Comparison of ENCODE assay signal across 9 cellular contexts in the genomic region with DNA sequence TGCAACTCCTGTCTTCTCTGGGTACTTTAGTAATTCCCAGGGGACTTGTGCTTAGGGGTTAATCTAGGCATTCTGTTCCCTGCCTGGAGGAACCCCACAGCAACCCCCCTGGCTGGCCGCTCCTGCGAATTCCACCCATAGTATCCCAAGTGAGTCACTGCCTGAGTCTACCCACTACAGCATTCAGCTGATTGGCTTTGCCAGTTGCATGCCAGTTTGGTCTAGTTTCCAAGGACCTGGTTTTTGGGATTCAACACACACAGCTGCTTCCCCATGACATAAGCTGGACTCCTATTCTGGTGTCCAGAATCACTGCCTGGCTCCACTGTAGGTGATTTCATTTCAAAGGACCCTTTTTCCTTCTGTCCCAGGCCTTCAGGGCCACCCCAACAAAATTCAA. TPM values are rescaled to one million over a fixed set of nuclear protein-coding genes. Genes with fewer than 3 reads are reported as not detected.
DNase-seq lines count a peak whose midpoint lies in the region; ATAC-seq, FAIRE-seq and TF ChIP-seq lines count a peak whose summit lies in the region.
"Had no signal": no experiment of that assay in that cellular context is flagged by ENCODE, and none has a peak within 500 bp of the region (broad histone marks: within the 10 kb centered on the region; RNA-seq: fewer than 3 reads in every experiment).

No MANE protein-coding gene starts in this region.

- no peak for FAIRE-seq in H1 (lab: Jason Lieb, UNC)
- FAIRE-seq: endometrium had no signal

- TF ChIP-seq CTCF in A673 (conservative IDR thresholded peaks at IDR 0.05; ENCODE audit: low read depth, low read length) (no peak), H1 (IDR thresholded peaks at IDR 0.05; ENCODE audit: control extremely low read depth in 1 of 3, insufficient read depth in 1 of 3, low read depth in 1 of 3, low read length in 3 of 3) (no peak)

- peak; percentile 43 for DNase-seq in A673 (ENCODE audit: low spot score)
- peak; percentile 39 for DNase-seq in LoVo (ENCODE audit: low spot score)
- DNase-seq in H1 (ENCODE audit: low read depth in 1 of 2, low spot score in 2 of 2) = peak; percentile 13 to 40
- DNase-seq in midbrain (lab: John Stamatoyannopoulos, UW) = peak; percentile 45
- DNase-seq in AML-193 (lab: John Stamatoyannopoulos, UW) = no peak
- DNase-seq in T-helper 17 cell = no peak

- H2AFZ ChIP-seq in H1 (ENCODE audit: low read length) = no peak overlapping the region

- no peak overlapping the region for H2BK5ac ChIP-seq in H1 (ENCODE audit: low read depth, low read length)

- CTCF ChIA-PET in A673 (lab: Charles Lee) (no interaction called here), H1 (lab: Charles Lee; ENCODE audit: partially characterized antibody) (interaction anchor here (1.3 to 7.3 kb wide), 4 partner anchors 43 to 212 kb away, joined by 3 to 112 read pairs (median 4); a partner anchor contains a TSS)

- H3K79me1 ChIP-seq in H1 (ENCODE audit: low read depth, low read length) = no peaks in the 10 kb centered on the region

- no peak overlapping the region for H3K27ac Mint-ChIP-seq in T-helper 17 cell

- no peaks in the 10 kb centered on the region for H3K23me2 ChIP-seq in H1 (ENCODE audit: low read depth, low read length)

- H3K9me3 ChIP-seq in A673 (ENCODE audit: low read depth, low read length, poor library complexity, severe bottlenecking) (no peaks in the 10 kb centered on the region), H1 (ENCODE audit: insufficient read depth in 2 of 2, low read depth in 1 of 2, low read length in 1 of 2) (no peaks in the 10 kb centered on the region), T-helper 17 cell (ENCODE audit: control insufficient read depth, low read length, poor library complexity, severe bottlenecking) (no peaks in the 10 kb centered on the region)

- no peak overlapping the region for H3K14ac ChIP-seq in H1 (ENCODE audit: insufficient read length)

- no peak overlapping the region for H2BK12ac ChIP-seq in H1 (ENCODE audit: low read depth, low read length)

- H3K27me3 Mint-ChIP-seq in T-helper 17 cell = no peaks in the 10 kb centered on the region

- H3K36me3 ChIP-seq in A673 (ENCODE audit: insufficient read depth, low read length, poor library complexity, severe bottlenecking) (peaks cover 38% of the 10 kb centered on the region), H1 (ENCODE audit: control insufficient read depth in 2 of 4, insufficient read depth in 4 of 4, low read length in 3 of 4) (peaks cover 17 to 42% (median 33%) of the 10 kb centered on the region in 4 experiments)

- H3K4ac ChIP-seq in H1 (replicated peaks; ENCODE audit: insufficient read length, low read depth, low read length) = no peak overlapping the region

- H2BK20ac ChIP-seq in H1 (ENCODE audit: low read length) = no peak overlapping the region

- ATAC-seq in GM18907 (IDR thresholded peaks at IDR 0.05; ENCODE audit: unreplicated experiment) = no peak
- ATAC-seq in GM21786 (IDR thresholded peaks at IDR 0.05; ENCODE audit: unreplicated experiment) = no peak
- no peak for ATAC-seq in T-helper 17 cell

- H3K36me3 Mint-ChIP-seq in T-helper 17 cell (ENCODE audit: low read depth) = peaks cover 3% of the 10 kb centered on the region

- H4K91ac ChIP-seq in H1 (replicated peaks; ENCODE audit: insufficient read length, low read length) = no peak overlapping the region

- H3K4me1 Mint-ChIP-seq in T-helper 17 cell = peaks cover 13% of the 10 kb centered on the region

- no peaks in the 10 kb centered on the region for H3K79me2 ChIP-seq in H1 (ENCODE audit: control insufficient read depth in 1 of 2, insufficient read depth in 2 of 2, low read length in 2 of 2)

- H3K4me3 Mint-ChIP-seq in T-helper 17 cell = no peak overlapping the region

- H4K5ac ChIP-seq in H1 (ENCODE audit: insufficient read length, low read depth, low read length) = no peak overlapping the region

- H2BK120ac ChIP-seq in H1 (replicated peaks; ENCODE audit: low read depth, low read length) = no peak overlapping the region

- no peak overlapping the region for H4K8ac ChIP-seq in H1 (ENCODE audit: extremely low read depth, insufficient read depth, low read length)

- no peak overlapping the region for H3K23ac ChIP-seq in H1 (ENCODE audit: insufficient read length)

- H3K27me3 ChIP-seq in A673 (replicated peaks; ENCODE audit: insufficient read depth, low read depth, low read length, poor library complexity) (no peaks in the 10 kb centered on the region), H1 (replicated peaks in 1 of 4; ENCODE audit: control insufficient read depth in 3 of 4, extremely low read depth in 1 of 4, insufficient read depth in 3 of 4, low read length in 3 of 4) (no peaks in the 10 kb centered on the region)

- no TSS peak for BruUV-seq in A673 (replicated peaks; lab: Mats Ljungman, UMichigan)

- H3K4me1 ChIP-seq in A673 (ENCODE audit: insufficient read depth, low read length, poor library complexity, severe bottlenecking) (peaks cover 14% of the 10 kb centered on the region), H1 (replicated peaks in 1 of 4; ENCODE audit: control insufficient read depth in 3 of 4, insufficient read depth in 4 of 4, low read length in 3 of 4) (peaks cover 0 to 4% (median 0%) of the 10 kb centered on the region in 4 experiments; a peak in 1 of 7 replicates)

- H2AK5ac ChIP-seq in H1 (ENCODE audit: low read depth, low read length) = no peak overlapping the region

- TF ChIP-seq EP300 in H1 (IDR thresholded peaks at IDR 0.05; ENCODE audit: borderline replicate concordance in 1 of 2, low read depth in 2 of 2, low read length in 2 of 2) = no peak

- no peak overlapping the region for H3K4me2 ChIP-seq in H1 (ENCODE audit: insufficient read depth in 1 of 2, low read depth in 2 of 2, low read length in 2 of 2)

- H3K9ac ChIP-seq in H1 (replicated peaks in 1 of 4; ENCODE audit: extremely low read depth in 1 of 4, low read depth in 3 of 4, low read length in 3 of 4) = no peak overlapping the region

- TF ChIP-seq POLR2A in H1 (IDR thresholded peaks at IDR 0.05; ENCODE audit: control extremely low read depth in 1 of 2, low read depth in 2 of 2, low read length in 2 of 2) = no peak

- H3K27ac ChIP-seq in A673 (ENCODE audit: low read depth, low read length, poor library complexity, severe bottlenecking) (no peak overlapping the region), H1 (ENCODE audit: low read depth, low read length) (no peak overlapping the region)

- no peak overlapping the region for H3K18ac ChIP-seq in H1 (ENCODE audit: extremely low read depth, low read length)

- 88% methylated on average over 2 of the region's 2 CpGs; no CpG with 5 or more reads in 1 of the 2 experiments for WGBS in H1 (ENCODE audit: extremely low coverage in 1 of 2, insufficient coverage in 1 of 2, insufficient read length in 1 of 2, insufficient replicate concordance in 2 of 2, low coverage in 1 of 2, low lambda C conversion rate in 2 of 2, missing lambda C conversion rate in 1 of 2), 2 experiments

- no peak for TF ChIP-seq RAD21 in H1 (IDR thresholded peaks at IDR 0.05 in 1 of 2, conservative IDR thresholded peaks at IDR 0.05 in 1 of 2; ENCODE audit: low read depth in 2 of 2, low read length in 2 of 2)

- POLR2A ChIA-PET in A673 (lab: Charles Lee; ENCODE audit: low non-redundant PET) = no interaction called here
- POLR2A ChIA-PET in H1 (lab: Charles Lee; ENCODE audit: partially characterized antibody) = interaction anchor here (1.6 kb wide), 1 partner anchor 22 kb away, joined by 3 read pairs; no protein-coding TSS in a partner anchor

- intact Hi-C loops in A673 (cut with micrococcal nuclease; ENCODE audit: unreplicated experiment) = no loop called here

- H4K20me1 ChIP-seq in H1 (replicated peaks in 1 of 2; ENCODE audit: control insufficient read depth in 1 of 2, insufficient read depth in 2 of 2, low read length in 2 of 2) = peaks cover 4 to 12% of the 10 kb centered on the region in 2 experiments

- H3K56ac ChIP-seq in H1 (replicated peaks; ENCODE audit: insufficient read length, low read depth, low read length) = no peak overlapping the region

- H2BK15ac ChIP-seq in H1 (ENCODE audit: low read length) = no peak overlapping the region

- H3K4me3 ChIP-seq in A673 (ENCODE audit: low read depth, low read length, poor library complexity, severe bottlenecking) (no peak overlapping the region), H1 (ENCODE audit: extremely low read depth in 1 of 4, insufficient read depth in 2 of 4, low read depth in 3 of 4, low read length in 4 of 4) (no peak overlapping the region)

TF ChIP-seq in H1, 55 proteins besides CTCF, POLR2A, EP300 and RAD21:
- TF ChIP-seq FOSL1 (IDR thresholded peaks at IDR 0.05; ENCODE audit: insufficient read depth, low read depth, low read length) (no peak), TBP (IDR thresholded peaks at IDR 0.05; ENCODE audit: low read depth, low read length) (no peak), SIRT6 (IDR thresholded peaks at IDR 0.05; ENCODE audit: low read length) (no peak), CEBPB (IDR thresholded peaks at IDR 0.05; ENCODE audit: low read depth, low read length) (no peak), ZNF274 (IDR thresholded peaks at IDR 0.05; ENCODE audit: borderline replicate concordance, extremely low read depth, low read length) (no peak), RBBP5 (IDR thresholded peaks at IDR 0.05; ENCODE audit: borderline replicate concordance, low read depth, low read length) (no peak), CTBP2 (IDR thresholded peaks at IDR 0.05; ENCODE audit: borderline replicate concordance, insufficient read depth, insufficient read length, low read length) (no peak)
- TF ChIP-seq, protein P1, sequence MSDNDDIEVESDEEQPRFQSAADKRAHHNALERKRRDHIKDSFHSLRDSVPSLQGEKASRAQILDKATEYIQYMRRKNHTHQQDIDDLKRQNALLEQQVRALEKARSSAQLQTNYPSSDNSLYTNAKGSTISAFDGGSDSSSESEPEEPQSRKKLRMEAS (IDR thresholded peaks at IDR 0.05) = no peak
- TF ChIP-seq, protein P2, sequence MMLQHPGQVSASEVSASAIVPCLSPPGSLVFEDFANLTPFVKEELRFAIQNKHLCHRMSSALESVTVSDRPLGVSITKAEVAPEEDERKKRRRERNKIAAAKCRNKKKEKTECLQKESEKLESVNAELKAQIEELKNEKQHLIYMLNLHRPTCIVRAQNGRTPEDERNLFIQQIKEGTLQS (IDR thresholded peaks at IDR 0.05; ENCODE audit: insufficient read depth, low read depth, low read length) = no peak

RNA-seq across cellular contexts. Expression of a gene that starts 40.3 kb away (rescaled TPM):
- 146 and 174 TPM in 2 replicates for total RNA-seq in A673 (2021)
- 151 and 154 TPM in 2 replicates for total RNA-seq in H1 (2021; fragmentation: NEBNext Ultra II Directional; extraction: Animal tissue kit (Norgen Biotek cat#: 25700))
- polyA plus RNA-seq in H1 (2011; rRNA removed) = 103 and 152 TPM in 2 replicates
- 138 TPM for polyA plus RNA-seq in H1 (2011; cell fraction: cytosol; rRNA removed)
- polyA plus RNA-seq in H1 (2011; cell fraction: nucleus; rRNA removed) = 726 TPM
- 123 to 166 TPM (median 150 TPM) in 4 replicates for polyA plus RNA-seq in H1 (2012, experiment 1 of 2)
- polyA plus RNA-seq in H1 (2012, experiment 2 of 2) = 127 TPM
- 83.5 TPM for polyA plus RNA-seq in H1 (2013, experiment 1 of 2)
- 72.0 TPM for polyA plus RNA-seq in H1 (2013, experiment 2 of 2)
- polyA minus RNA-seq in H1 (2011; rRNA and poly(A)+ RNA removed) = 164 and 175 TPM in 2 replicates
- 123 TPM for polyA minus RNA-seq in H1 (2011; cell fraction: cytosol; rRNA and poly(A)+ RNA removed)
- 248 TPM for polyA minus RNA-seq in H1 (2011; cell fraction: nucleus; rRNA and poly(A)+ RNA removed)
- total RNA-seq in T-helper 17 cell = 100 to 1,000 TPM; 420 to 428 TPM

Comparison
In these comparisons a context has a peak if more than half of its experiments do, and no peak if none do; other contexts are left out.
1. DNase-seq: peak in A673 (single experiment), LoVo (single experiment), H1 (2 of 2) and midbrain (single experiment); none in AML-193 (0 of 2) and T-helper 17 cell (0 of 3).